In the genomic region with DNA sequence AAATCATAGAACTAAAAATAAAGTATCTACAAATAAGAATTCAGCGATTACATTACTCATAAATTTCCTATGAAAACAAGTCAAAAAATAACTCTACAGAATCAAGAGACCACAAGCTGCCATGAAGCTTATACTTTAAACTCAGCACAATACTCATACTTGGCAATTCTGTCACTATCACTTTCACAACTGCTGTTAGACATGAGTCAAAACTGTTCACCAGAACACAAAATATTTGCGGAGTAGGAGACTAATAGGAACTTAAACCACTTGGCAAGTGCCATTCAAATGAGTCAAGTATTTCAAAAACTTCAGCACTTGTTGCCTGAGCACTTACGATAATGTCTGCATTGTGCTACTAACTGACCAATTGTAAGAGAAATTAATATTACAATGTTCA, we compare ENCODE assay signal across 12 cellular contexts.
DNase-seq lines count a peak whose midpoint lies in the region; ATAC-seq, FAIRE-seq and TF ChIP-seq lines count a peak whose summit lies in the region.
"Had no signal": no experiment of that assay in that cellular context is flagged by ENCODE, and none has a peak within 500 bp of the region (broad histone marks: within the 10 kb centered on the region; RNA-seq: fewer than 3 reads in every experiment).

No MANE protein-coding gene starts in this region.

- intact Hi-C loops in Right ventricle myocardium superior (cut with DNase I) = no loop called here

- POLR2A ChIA-PET in AG04449 (lab: Yijun Ruan, JAX) = no interaction called here

- FAIRE-seq in RCC 7860 (lab: Jason Lieb, UNC) = peak; percentile 99

- ATAC-seq in GM21786 (IDR thresholded peaks at IDR 0.05; ENCODE audit: unreplicated experiment) (peak; percentile 80), GM21367 (IDR thresholded peaks at IDR 0.05; ENCODE audit: unreplicated experiment) (no peak), Right ventricle myocardium superior (ENCODE audit: poor library complexity) (no peak), GM21737 (IDR thresholded peaks at IDR 0.05; ENCODE audit: unreplicated experiment) (no peak)

- peak; percentile 54 for DNase-seq in AG04449 (ENCODE audit: low read depth, low spot score)
- peak; percentile 95 for DNase-seq in RCC 7860 (ENCODE audit: low spot score)
- peak; percentile 93 for DNase-seq in fibroblast of the aortic adventitia (ENCODE audit: low read depth)
- no peak for DNase-seq in ureter (ENCODE audit: low spot score)
- DNase-seq in Right ventricle myocardium superior = no peak
- DNase-seq: activated CD8-positive, alpha-beta memory T cell treated with anti-CD3 and anti-CD28 coated beads for 24 hours; aorta; esophagus squamous epithelium; stimulated activated naive CD4-positive, alpha-beta T cell had no signal

- CTCF ChIA-PET in AG04449 (lab: Yijun Ruan, JAX) = no interaction called here

- H3K4me3 ChIP-seq in AG04449 (ENCODE audit: low read depth, low read length) (no peak overlapping the region), fibroblast of the aortic adventitia (ENCODE audit: low read depth, low read length) (no peak overlapping the region)
- H3K4me3 ChIP-seq: esophagus squamous epithelium had no signal

- no peak for TF ChIP-seq CTCF in AG04449 (IDR thresholded peaks at IDR 0.05; ENCODE audit: insufficient read depth, low read length, missing control alignments)
- no peak for TF ChIP-seq CTCF in fibroblast of the aortic adventitia (IDR thresholded peaks at IDR 0.05; ENCODE audit: insufficient read depth, low read length)

Comparison
In these comparisons a context has a peak if more than half of its experiments do, and no peak if none do; other contexts are left out.
1. DNase-seq: peak in AG04449 (single experiment), RCC 7860 (single experiment) and fibroblast of the aortic adventitia (single experiment); none in ureter (single experiment) and Right ventricle myocardium superior (single experiment).